8 cellular contexts compared by ENCODE assay signal in the genomic region with DNA sequence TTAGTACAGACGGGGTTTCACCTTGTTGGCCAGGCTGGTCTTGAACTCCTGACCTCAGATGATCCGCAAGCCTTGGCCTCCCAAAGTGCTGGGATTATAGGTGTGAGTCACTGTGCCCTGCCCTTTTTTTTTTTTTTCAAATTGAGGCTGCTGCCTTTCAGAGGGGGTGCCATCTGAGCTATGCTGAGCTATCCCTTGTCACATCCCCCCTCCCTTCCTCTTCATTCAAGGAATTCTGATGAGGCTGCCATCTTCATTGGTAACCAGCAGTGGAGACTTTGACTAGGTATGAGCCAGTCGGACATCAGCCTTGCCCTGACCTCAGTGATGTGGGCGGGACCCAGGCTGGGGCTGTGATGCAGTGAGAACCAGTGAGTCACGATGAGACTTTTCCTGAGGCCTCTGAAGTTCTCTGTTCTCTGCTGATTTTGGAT. TPM values are rescaled to one million over a fixed set of nuclear protein-coding genes. Genes with fewer than 3 reads are reported as not detected.
DNase-seq lines count a peak whose midpoint lies in the region; ATAC-seq and TF ChIP-seq lines count a peak whose summit lies in the region.
"Had no signal": no experiment of that assay in that cellular context is flagged by ENCODE, and none has a peak within 500 bp of the region (broad histone marks: within the 10 kb centered on the region; RNA-seq: fewer than 3 reads in every experiment).

No MANE protein-coding gene starts in this region.

- intact Hi-C loops in esophagus squamous epithelium (cut with DNase I) = no loop called here

- DNase-seq in H4 (ENCODE audit: low spot score) (peak; percentile 69), RKO (ENCODE audit: low spot score) (peak; percentile 98), esophagus squamous epithelium (lab: John Stamatoyannopoulos, UW) (no peak), coronary artery (ENCODE audit: low spot score) (no peak)
- DNase-seq in stimulated activated CD4-positive, alpha-beta T cell treated with anti-CD3 and anti-CD28 coated beads, Interleukin-2, amount 100 ng/mL, for 48 hours = peak; percentile 23 to 41
- DNase-seq: occipital lobe had no signal

- no peak for TF ChIP-seq POLR2A in esophagus squamous epithelium (IDR thresholded peaks at IDR 0.05)

- no peaks in the 10 kb centered on the region for H3K27me3 ChIP-seq in esophagus squamous epithelium

- peak overlapping the region; percentile 57 to 87 (median 80) for H3K27ac ChIP-seq in esophagus squamous epithelium
- no peak overlapping the region for H3K27ac ChIP-seq in coronary artery

- ATAC-seq in HG03196 (IDR thresholded peaks at IDR 0.05; ENCODE audit: unreplicated experiment) = no peak
- no peak for ATAC-seq in HG02981 (IDR thresholded peaks at IDR 0.05; ENCODE audit: unreplicated experiment)

- H3K4me3 ChIP-seq in esophagus squamous epithelium (no peak overlapping the region), coronary artery (no peak overlapping the region)

- H3K4me1 ChIP-seq in esophagus squamous epithelium = peaks cover 0 to 57% (median 6%) of the 10 kb centered on the region in 3 donors

- no peaks in the 10 kb centered on the region for H3K36me3 ChIP-seq in esophagus squamous epithelium

- no peaks in the 10 kb centered on the region for H3K9me3 ChIP-seq in esophagus squamous epithelium

- no peak for TF ChIP-seq CTCF in esophagus squamous epithelium (IDR thresholded peaks at IDR 0.05)
- TF ChIP-seq CTCF in coronary artery (IDR thresholded peaks at IDR 0.05) = no peak

- WGBS in esophagus squamous epithelium, 2 donors = 27 to 58% methylated on average over 3 of the region's 5 CpGs

RNA-seq across cellular contexts. Expression of gene GPT2, which starts 24.4 kb away (rescaled TPM):
- 24.1 and 35.2 TPM in 2 replicates for total RNA-seq in H4 (2014; rRNA removed; shearing (Covaris generic))
- total RNA-seq in esophagus squamous epithelium = 100 to 1,000 TPM in 1 of 4 donors, 10 to 100 TPM in 3; 43.3 to 113 (median 77.2) TPM

RNA-seq across cellular contexts. Expression of gene C16orf87, which starts 28.8 kb away (rescaled TPM):
- total RNA-seq in H4 (2014; rRNA removed; shearing (Covaris generic)) = 10.4 and 11.5 TPM in 2 replicates
- total RNA-seq in esophagus squamous epithelium = 1 to 10 TPM; 5.7 to 7.6 (median 7.0) TPM

Comparison
In these comparisons a context has a peak if more than half of its experiments do, and no peak if none do; other contexts are left out.
1. DNase-seq: peak in H4 (single experiment), RKO (single experiment) and stimulated activated CD4-positive, alpha-beta T cell treated with anti-CD3 and anti-CD28 coated beads, Interleukin-2, amount 100 ng/mL, for 48 hours (2 of 2); none in esophagus squamous epithelium (single experiment) and coronary artery (single experiment).
2. H3K27ac ChIP-seq: peak in esophagus squamous epithelium (4 of 4); none in coronary artery (0 of 2).